8 cellular contexts compared by ENCODE assay signal in the genomic region with DNA sequence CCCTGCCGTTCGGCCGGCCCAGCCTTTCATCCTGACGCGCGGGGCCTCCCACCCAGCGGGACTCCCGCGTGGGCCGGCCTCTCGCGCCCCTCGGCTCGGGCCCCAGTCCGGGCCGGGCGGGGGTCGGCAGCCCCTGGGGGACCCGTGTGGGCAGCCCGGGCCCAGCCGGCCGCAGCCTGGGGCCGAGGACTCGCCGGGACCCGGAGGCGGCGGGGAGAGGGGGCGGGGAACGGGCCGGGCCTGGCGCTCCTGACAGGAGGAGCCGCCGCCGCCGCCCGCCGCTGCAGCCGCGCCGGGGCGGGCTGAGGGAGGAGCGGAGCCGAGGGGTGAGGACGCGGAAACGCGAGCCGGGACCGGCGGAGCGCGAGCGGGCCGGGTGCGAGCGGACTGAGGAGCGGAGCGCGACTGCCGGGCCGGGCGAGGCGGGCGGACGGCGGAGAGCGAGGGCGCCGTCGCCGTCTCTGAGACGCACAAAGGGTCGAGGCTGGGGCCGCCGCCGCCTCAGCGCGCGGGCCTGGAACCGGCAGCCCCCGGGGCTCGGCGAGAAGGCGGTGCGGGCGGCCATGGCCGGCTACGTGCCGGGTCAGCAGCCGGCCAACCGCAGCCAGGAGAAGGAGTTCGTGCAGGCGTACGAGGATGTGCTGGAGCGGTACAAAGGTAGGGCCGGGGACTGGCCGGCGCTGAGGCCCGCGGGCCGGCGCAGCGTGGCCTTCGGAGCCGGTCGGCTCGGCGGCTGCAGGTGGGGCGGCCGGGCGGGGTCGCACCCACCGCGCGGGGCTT.
DNase-seq lines count a peak whose midpoint lies in the region; ATAC-seq lines count a peak whose summit lies in the region.

No MANE protein-coding gene starts in this region.

- peak overlapping the region; percentile 74 for H3K4me3 ChIP-seq in rectal smooth muscle tissue (ENCODE audit: low read length)

- H3K27me3 ChIP-seq in rectal smooth muscle tissue (ENCODE audit: control insufficient read depth, insufficient read depth, low read length): no peaks in the 10 kb centered on the region

- H3K36me3 ChIP-seq in rectal smooth muscle tissue (ENCODE audit: control insufficient read depth, insufficient read depth, low read length): no peaks in the 10 kb centered on the region

- peak overlapping the region; percentile 91 for H3K27ac ChIP-seq in rectal smooth muscle tissue (ENCODE audit: low read depth, low read length)

- ATAC-seq in HG03442 (IDR thresholded peaks at IDR 0.05; ENCODE audit: unreplicated experiment): peak; percentile 44

- peak overlapping the region; percentile 68 for H3K9ac ChIP-seq in rectal smooth muscle tissue (ENCODE audit: low read length)

- DNase-seq in NCI-H2081 (lab: John Stamatoyannopoulos, UW): peak; percentile 67 to 75
- no peak for DNase-seq in NCI-H2081 treated with DMSO at 0.1 percent for 48 hours (lab: John Stamatoyannopoulos, UW)
- peak; percentile 56 for DNase-seq in SW480 (ENCODE audit: low spot score)
- peak in 30 of 58 donors; percentile 23 to 66 (median 44) for DNase-seq in anterior cingulate cortex (lab: John Stamatoyannopoulos, UW)
- DNase-seq in hepatic stellate cell (ENCODE audit: low spot score): peak; percentile 79
- DNase-seq in foreskin melanocyte: no peak

- H3K4me1 ChIP-seq in rectal smooth muscle tissue (ENCODE audit: control insufficient read depth, insufficient read depth, low read length): peaks cover 43% of the 10 kb centered on the region

Comparison
In these comparisons a context has a peak if more than half of its experiments do, and no peak if none do; other contexts are left out.
1. DNase-seq: peak in NCI-H2081 (2 of 2), SW480 (single experiment), anterior cingulate cortex (30 of 58) and hepatic stellate cell (single experiment); none in NCI-H2081 treated with DMSO at 0.1 percent for 48 hours (single experiment) and foreskin melanocyte (single experiment).